Comparison of ENCODE assay signal across 9 cellular contexts in genomic region chr7:51121945-51122425, GRCh38.
DNase-seq lines count a peak whose midpoint lies in the region; ATAC-seq and TF ChIP-seq lines count a peak whose summit lies in the region.
"Had no signal": no experiment of that assay in that cellular context is flagged by ENCODE, and none has a peak within 500 bp of the region (broad histone marks: within the 10 kb centered on the region; RNA-seq: fewer than 3 reads in every experiment).

No MANE protein-coding gene starts in this region.

- H3K9me3 Mint-ChIP-seq in activated CD8-positive, alpha-beta memory T cell treated with anti-CD3 and anti-CD28 coated beads, Interleukin-2, amount 10 ng/mL, durations not matched to agents 7 days and 5 days (ENCODE audit: low read depth): no peaks in the 10 kb centered on the region

- DNase-seq in activated CD8-positive, alpha-beta memory T cell treated with anti-CD3 and anti-CD28 coated beads, Interleukin-2, amount 10 ng/mL, durations not matched to agents 7 days and 5 days: no peak
- DNase-seq in activated CD8-positive, alpha-beta memory T cell treated with anti-CD3 and anti-CD28 coated beads, Interleukin-2, amount 50 U/mL, for 4 hours: no peak
- no peak for DNase-seq in T-helper 17 cell
- peak in 4 of 5 donors; percentile 63 to 79 (median 72) for DNase-seq in heart left ventricle
- peak; percentile 26 for DNase-seq in retina
- no peak for DNase-seq in NAMALWA (ENCODE audit: low spot score)
- DNase-seq in hepatic stellate cell (ENCODE audit: low spot score): no peak
- DNase-seq: activated gamma-delta T cell treated with Interleukin-2 at 50 U/mL for 16 hours had no signal

- TF ChIP-seq POLR2A in heart left ventricle (IDR thresholded peaks at IDR 0.05): no peak

- intact Hi-C loops in heart left ventricle (cut with DNase I): loop anchor here in 3 of 10 donors (2.0 to 10.0 kb wide), 4 partner anchors 40 to 157 kb away; no protein-coding TSS in a partner anchor

- H3K36me3 Mint-ChIP-seq in activated CD8-positive, alpha-beta memory T cell treated with anti-CD3 and anti-CD28 coated beads, Interleukin-2, amount 10 ng/mL, durations not matched to agents 7 days and 5 days: no peaks in the 10 kb centered on the region
- H3K36me3 Mint-ChIP-seq in T-helper 17 cell (ENCODE audit: low read depth): no peaks in the 10 kb centered on the region

- peak overlapping the region; percentile 40 for H3K4me3 Mint-ChIP-seq in activated CD8-positive, alpha-beta memory T cell treated with anti-CD3 and anti-CD28 coated beads, Interleukin-2, amount 10 ng/mL, durations not matched to agents 7 days and 5 days
- H3K4me3 Mint-ChIP-seq in T-helper 17 cell: peak overlapping the region; percentile 45

- H3K27me3 ChIP-seq in heart left ventricle: no peaks in the 10 kb centered on the region

- H3K4me1 ChIP-seq in heart left ventricle: peaks cover 0 to 34% (median 26%) of the 10 kb centered on the region in 12 donors

- peak in 3 of 12 donors; percentile 9 to 16 (median 10) for TF ChIP-seq CTCF in heart left ventricle (IDR thresholded peaks at IDR 0.05)

- no peaks in the 10 kb centered on the region for H3K9me3 ChIP-seq in T-helper 17 cell (ENCODE audit: control insufficient read depth, low read length, poor library complexity, severe bottlenecking)
- H3K9me3 ChIP-seq in heart left ventricle: no peaks in the 10 kb centered on the region

- H3K27ac Mint-ChIP-seq in activated CD8-positive, alpha-beta memory T cell treated with anti-CD3 and anti-CD28 coated beads, Interleukin-2, amount 10 ng/mL, durations not matched to agents 7 days and 5 days: peak overlapping the region; percentile 80
- H3K27ac Mint-ChIP-seq in T-helper 17 cell: peak overlapping the region; percentile 29

- peak; percentile 40 for ATAC-seq in activated CD8-positive, alpha-beta memory T cell treated with anti-CD3 and anti-CD28 coated beads, Interleukin-2, amount 10 ng/mL, durations not matched to agents 7 days and 5 days
- no peak for ATAC-seq in T-helper 17 cell
- ATAC-seq in heart left ventricle: peak; percentile 66 to 95 (median 82)
- no peak for ATAC-seq in GM18498 (IDR thresholded peaks at IDR 0.05; ENCODE audit: unreplicated experiment)

- peak overlapping the region in 1 of 12 donors; percentile 1 for H3K4me3 ChIP-seq in heart left ventricle

- H3K36me3 ChIP-seq in heart left ventricle: no peaks in the 10 kb centered on the region

- peaks cover 32% of the 10 kb centered on the region for H3K4me1 Mint-ChIP-seq in activated CD8-positive, alpha-beta memory T cell treated with anti-CD3 and anti-CD28 coated beads, Interleukin-2, amount 10 ng/mL, durations not matched to agents 7 days and 5 days
- peaks cover 7% of the 10 kb centered on the region for H3K4me1 Mint-ChIP-seq in T-helper 17 cell

- H3K27ac ChIP-seq in heart left ventricle: peak overlapping the region; percentile 15 to 88 (median 64)

- CTCF ChIA-PET in activated CD8-positive, alpha-beta memory T cell treated with anti-CD3 and anti-CD28 coated beads, Interleukin-2, amount 10 ng/mL, durations not matched to agents 7 days and 5 days (lab: Charles Lee): interaction anchor here (1.0 to 1.3 kb wide), 3 partner anchors 19 to 41 kb away, joined by 3 read pairs; no protein-coding TSS in a partner anchor

- 7 to 10% (median 8%) methylated on average over 8 of the region's 8 CpGs for WGBS in heart left ventricle, 4 donors

- H3K27me3 Mint-ChIP-seq in activated CD8-positive, alpha-beta memory T cell treated with anti-CD3 and anti-CD28 coated beads, Interleukin-2, amount 10 ng/mL, durations not matched to agents 7 days and 5 days: peaks cover 9% of the 10 kb centered on the region
- peaks cover 19% of the 10 kb centered on the region for H3K27me3 Mint-ChIP-seq in T-helper 17 cell

Comparison
In these comparisons a context has a peak if more than half of its experiments do, and no peak if none do; other contexts are left out.
1. ATAC-seq: peak in activated CD8-positive, alpha-beta memory T cell treated with anti-CD3 and anti-CD28 coated beads, Interleukin-2, amount 10 ng/mL, durations not matched to agents 7 days and 5 days (single experiment) and heart left ventricle (4 of 4); none in T-helper 17 cell (single experiment) and GM18498 (single experiment).
2. DNase-seq: peak in heart left ventricle (4 of 5) and retina (single experiment); none in activated CD8-positive, alpha-beta memory T cell treated with anti-CD3 and anti-CD28 coated beads, Interleukin-2, amount 10 ng/mL, durations not matched to agents 7 days and 5 days (single experiment), activated CD8-positive, alpha-beta memory T cell treated with anti-CD3 and anti-CD28 coated beads, Interleukin-2, amount 50 U/mL, for 4 hours (single experiment), T-helper 17 cell (0 of 3), NAMALWA (single experiment) and hepatic stellate cell (single experiment).